In genomic region chr16:84571506-84571905, GRCh38 we compare ENCODE assay signal across 14 cellular contexts.
"Had no signal": no experiment of that assay in that cellular context is flagged by ENCODE, and none has a peak within 500 bp of the region (broad histone marks: within the 10 kb centered on the region; RNA-seq: fewer than 3 reads in every experiment).

No MANE protein-coding gene starts in this region.

- H3K27me3 Mint-ChIP-seq: activated CD4-positive, alpha-beta T cell treated with anti-CD3 and anti-CD28 coated beads, Interleukin-2, amount 10 ng/mL, durations not matched to agents 7 days and 5 days; activated naive CD8-positive, alpha-beta T cell; stimulated activated naive CD8-positive, alpha-beta T cell treated with anti-CD3 and anti-CD28 coated beads, Interleukin-15, amount 100 ng/mL, for 72 hours had no signal

- DNase-seq: activated CD4-positive, alpha-beta T cell treated with anti-CD3 and anti-CD28 coated beads, Interleukin-2, amount 10 ng/mL, durations not matched to agents 7 days and 5 days; activated effector memory CD4-positive, alpha-beta T cell treated with Interleukin-2 at 50 U/mL for 16 hours; activated T-cell treated with anti-CD3 and anti-CD28 coated beads, Interleukin-2, amount 50 U/mL, for 1 hour; anterior cingulate cortex; foreskin melanocyte; head of caudate nucleus; nephron progenitor cell; ovary; stimulated activated naive CD8-positive, alpha-beta T cell treated with anti-CD3 and anti-CD28 coated beads, Interleukin-15, amount 100 ng/mL, for 72 hours; testis had no signal

- H3K36me3 ChIP-seq: ovary had no signal

- H3K9me3 ChIP-seq: ovary, testis had no signal

- H3K4me3 Mint-ChIP-seq: activated CD4-positive, alpha-beta T cell treated with anti-CD3 and anti-CD28 coated beads, Interleukin-2, amount 10 ng/mL, durations not matched to agents 7 days and 5 days; activated naive CD8-positive, alpha-beta T cell; nephron progenitor cell; stimulated activated naive CD8-positive, alpha-beta T cell treated with anti-CD3 and anti-CD28 coated beads, Interleukin-15, amount 100 ng/mL, for 72 hours had no signal

- H3K27me3 ChIP-seq: ovary, testis, upper lobe of left lung had no signal

- H3K4me1 ChIP-seq: testis had no signal

- ATAC-seq: sciatic nerve; stimulated activated naive CD8-positive, alpha-beta T cell treated with anti-CD3 and anti-CD28 coated beads, Interleukin-15, amount 100 ng/mL, for 72 hours had no signal

- H3K4me3 ChIP-seq: ovary, testis, upper lobe of left lung had no signal

- H3K27ac ChIP-seq: epithelial cell of prostate, ovary, testis, upper lobe of left lung had no signal
